11 cellular contexts compared by ENCODE assay signal in genomic region chr4:151865327-151865726, GRCh38.
DNase-seq lines count a peak whose midpoint lies in the region; ATAC-seq and TF ChIP-seq lines count a peak whose summit lies in the region.
"Had no signal": no experiment of that assay in that cellular context is flagged by ENCODE, and none has a peak within 500 bp of the region (broad histone marks: within the 10 kb centered on the region; RNA-seq: fewer than 3 reads in every experiment).

No MANE protein-coding gene starts in this region.

- H3K4me1 ChIP-seq in Peyer's patch: no peaks in the 10 kb centered on the region
- H3K4me1 ChIP-seq in left ventricle myocardium inferior: peaks cover 21% of the 10 kb centered on the region
- H3K4me1 ChIP-seq in stomach: peaks cover 0 to 9% (median 4%) of the 10 kb centered on the region in 4 donors

- H3K27me3 ChIP-seq in Peyer's patch: no peaks in the 10 kb centered on the region
- no peaks in the 10 kb centered on the region for H3K27me3 ChIP-seq in left ventricle myocardium inferior (ENCODE audit: low read depth)
- H3K27me3 ChIP-seq in stomach: no peaks in the 10 kb centered on the region

- 12 to 29% (median 29%) methylated on average over 4 of the region's 4 CpGs for WGBS in stomach, 5 donors

- no peak overlapping the region for H3K27ac ChIP-seq in Peyer's patch
- no peak overlapping the region for H3K27ac ChIP-seq in left ventricle myocardium inferior (replicated peaks)
- H3K27ac ChIP-seq in stomach: no peak overlapping the region
- H3K27ac ChIP-seq: 22Rv1 had no signal

- no peak overlapping the region for H3K4me3 ChIP-seq in Peyer's patch
- no peak overlapping the region for H3K4me3 ChIP-seq in left ventricle myocardium inferior
- H3K4me3 ChIP-seq in stomach: no peak overlapping the region

- H3K36me3 ChIP-seq in Peyer's patch (no peaks in the 10 kb centered on the region), left ventricle myocardium inferior (no peaks in the 10 kb centered on the region), stomach (no peaks in the 10 kb centered on the region)

- peak; percentile 71 for DNase-seq in DMS 273 (lab: John Stamatoyannopoulos, UW; ENCODE audit: unreplicated experiment)
- DNase-seq in DMS 273 treated with DMSO at 0.1 percent for 48 hours (lab: John Stamatoyannopoulos, UW): no peak
- DNase-seq in Peyer's patch: peak in 2 of 3 donors; percentile 17 to 68
- peak; percentile 63 for DNase-seq in left ventricle myocardium inferior
- peak; percentile 39 for DNase-seq in stomach
- DNase-seq in NCI-H1930 (lab: John Stamatoyannopoulos, UW): no peak
- DNase-seq: activated CD8-positive, alpha-beta memory T cell treated with anti-CD3 and anti-CD28 coated beads, Interleukin-2, amount 10 ng/mL, durations not matched to agents 7 days and 5 days; cortex of kidney had no signal

- ATAC-seq in activated CD4-positive, CD25-positive, alpha-beta regulatory T cell treated with anti-CD3 and anti-CD28 coated beads, Interleukin-2, amount 50 U/mL, for 24 hours: no peak
- ATAC-seq in GM19467 (IDR thresholded peaks at IDR 0.05; ENCODE audit: unreplicated experiment): no peak
- ATAC-seq: activated CD8-positive, alpha-beta memory T cell treated with anti-CD3 and anti-CD28 coated beads, Interleukin-2, amount 10 ng/mL, durations not matched to agents 7 days and 5 days had no signal

- no peak for TF ChIP-seq POLR2A in Peyer's patch (IDR thresholded peaks at IDR 0.05)
- no peak for TF ChIP-seq POLR2A in stomach (IDR thresholded peaks at IDR 0.05)

- intact Hi-C loops in left ventricle myocardium inferior (cut with micrococcal nuclease) (no loop called here), stomach (cut with DNase I; ENCODE audit: low total_unique reads) (no loop called here)

- H3K9me3 ChIP-seq in Peyer's patch (no peaks in the 10 kb centered on the region), left ventricle myocardium inferior (replicated peaks) (peaks cover 7% of the 10 kb centered on the region), stomach (no peaks in the 10 kb centered on the region)

- TF ChIP-seq CTCF in Peyer's patch (IDR thresholded peaks at IDR 0.05) (no peak), left ventricle myocardium inferior (IDR thresholded peaks at IDR 0.05; ENCODE audit: borderline replicate concordance) (no peak), stomach (IDR thresholded peaks at IDR 0.05) (no peak)

- no peak for TF ChIP-seq EP300 in stomach (IDR thresholded peaks at IDR 0.05)

Comparison
In these comparisons a context has a peak if more than half of its experiments do, and no peak if none do; other contexts are left out.
1. DNase-seq: peak in DMS 273 (single experiment), Peyer's patch (2 of 3), left ventricle myocardium inferior (single experiment) and stomach (single experiment); none in DMS 273 treated with DMSO at 0.1 percent for 48 hours (single experiment) and NCI-H1930 (0 of 2).